Comparison of ENCODE assay signal across 31 cellular contexts in the genomic region with DNA sequence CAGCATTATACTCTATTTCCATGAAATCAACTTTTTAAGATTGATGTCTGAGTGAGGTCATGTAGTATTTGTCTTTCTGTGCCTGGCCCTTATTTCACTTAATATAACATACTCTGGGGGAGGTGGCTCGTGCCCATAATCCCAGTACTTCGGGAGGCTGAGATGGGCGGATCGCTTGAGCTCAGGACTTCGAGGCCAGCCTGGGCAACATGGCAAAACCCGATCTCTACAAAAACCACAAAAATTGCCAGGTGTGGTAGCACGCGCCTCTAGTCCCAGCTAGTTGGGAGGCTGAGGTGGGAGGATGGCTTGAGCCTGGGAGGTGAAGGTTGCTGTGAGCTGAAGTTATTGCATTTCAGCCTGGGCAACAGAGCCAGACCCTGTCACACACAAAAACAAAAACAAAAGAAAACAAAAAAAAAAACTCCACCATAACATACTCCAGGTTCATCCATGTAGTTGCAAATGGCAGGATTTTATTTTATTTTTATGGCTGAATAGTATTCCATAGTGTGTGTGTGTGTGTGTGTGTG.
"Had no signal": no experiment of that assay in that cellular context is flagged by ENCODE, and none has a peak within 500 bp of the region (broad histone marks: within the 10 kb centered on the region; RNA-seq: fewer than 3 reads in every experiment).

No MANE protein-coding gene starts in this region.

- DNase-seq: activated CD4-positive, alpha-beta memory T cell treated with anti-CD3 and anti-CD28 coated beads, Interleukin-2, amount 10 ng/mL, durations not matched to agents 7 days and 5 days; activated CD4-positive, alpha-beta T cell treated with anti-CD3 and anti-CD28 coated beads for 1 hour; activated CD4-positive, alpha-beta T cell treated with anti-CD3 and anti-CD28 coated beads for 48 hours; activated CD4-positive, CD25-positive, alpha-beta regulatory T cell; activated gamma-delta T cell; activated naive CD4-positive, alpha-beta T cell treated with Interleukin-2 at 50 U/mL for 16 hours; activated T-cell treated with anti-CD3 and anti-CD28 coated beads, Interleukin-2, amount 50 U/mL, for 24 hours; central memory CD4-positive, alpha-beta T cell; IMR-90; Kasumi-1; KBM-7; MG63; MV-4-11; NCI-H1092; NCI-H1436 treated with DMSO at 0.1 percent for 48 hours; NCI-H187; NCI-H2029 treated with DMSO at 0.1 percent for 48 hours; NCI-H2107; NCI-H2171; NCI-H510A treated with DMSO at 0.1 percent for 48 hours; NCI-H526 treated with DMSO at 0.1 percent for 48 hours; NCI-H82; SHP77; SJCRH30; T1000; WERI-Rb-1 had no signal

- H3K27me3 ChIP-seq: adrenal gland, MG63, SJCRH30 had no signal

- H3K4me1 Mint-ChIP-seq: activated CD4-positive, alpha-beta memory T cell treated with anti-CD3 and anti-CD28 coated beads, Interleukin-2, amount 10 ng/mL, durations not matched to agents 7 days and 5 days had no signal

- H3K4me3 Mint-ChIP-seq: activated CD4-positive, alpha-beta memory T cell treated with anti-CD3 and anti-CD28 coated beads, Interleukin-2, amount 10 ng/mL, durations not matched to agents 7 days and 5 days; activated T-cell treated with anti-CD3 and anti-CD28 coated beads, Interleukin-2, amount 50 U/mL, for 24 hours; brain had no signal

- H3K9me3 Mint-ChIP-seq: activated CD4-positive, alpha-beta memory T cell treated with anti-CD3 and anti-CD28 coated beads, Interleukin-2, amount 10 ng/mL, durations not matched to agents 7 days and 5 days; activated T-cell treated with anti-CD3 and anti-CD28 coated beads, Interleukin-2, amount 50 U/mL, for 24 hours had no signal

- H3K27me3 Mint-ChIP-seq: activated T-cell treated with anti-CD3 and anti-CD28 coated beads, Interleukin-2, amount 50 U/mL, for 24 hours had no signal

- H3K27ac ChIP-seq: adrenal gland, SJCRH30, SK-N-MC, WERI-Rb-1 had no signal

- H3K4me3 ChIP-seq: adrenal gland, MG63, SJCRH30, SK-N-MC had no signal

- H3K36me3 ChIP-seq: MG63, SJCRH30, WERI-Rb-1 had no signal

- H3K27ac Mint-ChIP-seq: activated CD4-positive, alpha-beta memory T cell treated with anti-CD3 and anti-CD28 coated beads, Interleukin-2, amount 10 ng/mL, durations not matched to agents 7 days and 5 days; activated naive CD4-positive, alpha-beta T cell treated with anti-CD3 and anti-CD28 coated beads, Interleukin-2, amount 50 U/mL, for 72 hours; activated T-cell treated with anti-CD3 and anti-CD28 coated beads, Interleukin-2, amount 50 U/mL, for 24 hours; activated T-helper 2 cell treated with anti-CD3 and anti-CD28 coated beads, Interferon-gamma antibody, Interleukin-2, Interleukin-4, amounts not matched to agents 10 μg/mL and 5 μg/mL and 100 μg/mL, durations not matched to agents 14 hours and 24 hours and 36 hours; brain had no signal

- H3K9me3 ChIP-seq: adrenal gland, SJCRH30 had no signal
